ENCODE assay signal across 1 cellular context in the genomic region with DNA sequence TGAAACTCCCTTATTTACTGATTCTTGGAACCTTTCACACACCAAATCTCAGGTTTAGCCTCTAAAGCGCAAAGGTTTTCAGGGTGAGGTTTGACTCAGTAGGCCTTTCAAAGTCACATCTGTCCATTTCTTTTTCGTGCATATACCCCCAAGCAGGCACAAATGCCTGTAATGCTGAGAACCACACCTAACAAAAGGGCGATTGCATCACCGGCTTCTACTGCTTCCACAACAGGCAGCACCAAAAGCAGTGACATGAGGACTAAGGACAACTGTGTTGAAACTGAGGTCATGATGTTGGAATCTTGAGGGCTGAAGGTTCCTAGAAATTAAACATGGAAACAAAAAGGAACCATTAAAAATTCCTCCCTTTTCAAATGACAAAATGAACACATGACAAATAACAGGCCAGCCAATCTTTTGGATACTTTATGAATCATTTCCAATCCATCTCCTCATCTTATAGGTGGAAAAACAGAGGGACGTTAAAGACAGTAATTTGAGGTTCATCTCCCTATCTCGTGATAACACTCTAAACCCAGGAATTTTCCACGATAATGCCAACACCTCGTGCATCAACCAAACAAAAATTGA.
TF ChIP-seq lines count a peak whose summit lies in the region.

No MANE protein-coding gene starts in this region.

TF ChIP-seq in IMR-90, 13 proteins besides CTCF, POLR2A, EP300 and RAD21:
- TF ChIP-seq CEBPB (IDR thresholded peaks at IDR 0.05; ENCODE audit: low read depth, low read length) = peak; percentile 55
